In the genomic region with DNA sequence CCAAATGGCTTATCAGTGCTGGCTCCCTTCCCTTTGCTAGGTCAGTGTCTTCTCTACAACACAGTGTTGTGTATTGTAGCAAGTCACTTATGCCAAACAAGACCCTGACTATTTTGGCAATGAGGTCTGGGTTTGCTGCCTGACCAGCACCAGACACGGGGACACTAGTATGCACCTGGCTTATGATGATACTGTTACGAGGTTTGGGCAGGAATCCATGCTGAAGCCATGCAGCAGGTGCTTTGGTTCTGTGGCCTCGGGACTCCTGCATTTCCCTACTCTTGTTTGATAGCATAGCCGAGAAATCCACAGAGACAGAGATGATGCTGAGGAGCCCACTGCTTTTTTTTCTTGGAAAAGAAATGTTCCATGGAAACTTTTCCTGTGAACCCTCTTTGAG, we compare ENCODE assay signal across 18 cellular contexts.
DNase-seq lines count a peak whose midpoint lies in the region; ATAC-seq lines count a peak whose summit lies in the region.
"Had no signal": no experiment of that assay in that cellular context is flagged by ENCODE, and none has a peak within 500 bp of the region (broad histone marks: within the 10 kb centered on the region; RNA-seq: fewer than 3 reads in every experiment).

No MANE protein-coding gene starts in this region.

- H3K27me3 ChIP-seq in trophoblast cell (ENCODE audit: insufficient read depth, low read length): no peaks in the 10 kb centered on the region
- H3K27me3 ChIP-seq: BLaER1 had no signal

- no peak overlapping the region for H3K4me3 ChIP-seq in trophoblast cell (ENCODE audit: low read depth, low read length)
- H3K4me3 ChIP-seq: BLaER1, HAP-1 had no signal

- no peak overlapping the region for H3K14ac ChIP-seq in trophoblast cell (ENCODE audit: low read length)

- H3K79me2 ChIP-seq in trophoblast cell (ENCODE audit: control insufficient read depth, insufficient read depth, low read length, poor library complexity): no peaks in the 10 kb centered on the region

- H3K4ac ChIP-seq in trophoblast cell (ENCODE audit: low read depth, low read length): no peak overlapping the region

- no peak overlapping the region for H3K18ac ChIP-seq in trophoblast cell (ENCODE audit: low read length)

- H2BK12ac ChIP-seq in trophoblast cell (ENCODE audit: low read length): no peak overlapping the region

- no peak for ATAC-seq in GM19455 (IDR thresholded peaks at IDR 0.05; ENCODE audit: unreplicated experiment)
- ATAC-seq: CD8-positive, alpha-beta T cell had no signal

- H2AK5ac ChIP-seq in trophoblast cell (ENCODE audit: low read length): no peak overlapping the region

- no peak overlapping the region for H2AFZ ChIP-seq in trophoblast cell (ENCODE audit: insufficient read depth, low read length, poor library complexity)

- no peak overlapping the region for H3K4me2 ChIP-seq in trophoblast cell (ENCODE audit: low read length)
- H3K4me2 ChIP-seq: BLaER1 had no signal

- peak overlapping the region; percentile 12 for H3K9ac ChIP-seq in trophoblast cell (ENCODE audit: low read length)
- H3K9ac ChIP-seq: BLaER1 had no signal

- H3K9me3 ChIP-seq in trophoblast cell (ENCODE audit: insufficient read depth, low read depth, low read length): peaks cover 1% of the 10 kb centered on the region
- H3K9me3 ChIP-seq: BLaER1, Caco-2, HAP-1 had no signal

- peaks cover under 1% of the 10 kb centered on the region in 2 experiments for H3K4me1 ChIP-seq in trophoblast cell (ENCODE audit: control insufficient read depth in 1 of 2, insufficient read depth in 2 of 2, low read length in 2 of 2)
- H3K4me1 ChIP-seq: Caco-2, HAP-1 had no signal

- H4K91ac ChIP-seq in trophoblast cell (ENCODE audit: low read depth, low read length): no peak overlapping the region

- no peaks in the 10 kb centered on the region for H3K36me3 ChIP-seq in trophoblast cell (ENCODE audit: control insufficient read depth in 1 of 2, insufficient read depth in 2 of 2, low read length in 2 of 2)
- H3K36me3 ChIP-seq: BLaER1, HAP-1 had no signal

- H3K27ac ChIP-seq in trophoblast cell (ENCODE audit: low read depth, low read length): no peak overlapping the region
- H3K27ac ChIP-seq: 22Rv1, BLaER1, C4-2B had no signal

- no peak overlapping the region for H2BK120ac ChIP-seq in trophoblast cell (ENCODE audit: insufficient read depth, low read length, poor library complexity)

- DNase-seq in NCI-H1092 treated with DMSO at 0.1 percent for 48 hours (lab: John Stamatoyannopoulos, UW) (peak; percentile 23), NCI-H1092 (lab: John Stamatoyannopoulos, UW) (no peak), myocyte (ENCODE audit: low read depth) (peak; percentile 95), trophoblast cell (no peak), NOMO-1 treated with DMSO at 0.1 percent for 48 hours (lab: John Stamatoyannopoulos, UW; ENCODE audit: unreplicated experiment) (no peak), NCI-H1048 (lab: John Stamatoyannopoulos, UW) (no peak)
- DNase-seq: Caco-2; CD4-positive, CD25-positive, alpha-beta regulatory T cell; CD8-positive, alpha-beta T cell; DMS153; DND-41; GOT3; HFFc6 had no signal

- no CpG with 5 or more reads among the region's 4 CpGs for WGBS in trophoblast cell (ENCODE audit: extremely low coverage, insufficient coverage, insufficient read length)

- no peaks in the 10 kb centered on the region for H3K79me1 ChIP-seq in trophoblast cell (ENCODE audit: low read length)

- no peak overlapping the region for H3K23ac ChIP-seq in trophoblast cell (ENCODE audit: low read length)

- H2BK5ac ChIP-seq in trophoblast cell (ENCODE audit: low read depth, low read length, poor library complexity): no peak overlapping the region

- no peak overlapping the region for H4K8ac ChIP-seq in trophoblast cell (ENCODE audit: low read depth, low read length)

- no peak overlapping the region for H4K12ac ChIP-seq in trophoblast cell (ENCODE audit: low read depth, low read length)

Comparison
In these comparisons a context has a peak if more than half of its experiments do, and no peak if none do; other contexts are left out.
1. DNase-seq: peak in NCI-H1092 treated with DMSO at 0.1 percent for 48 hours (single experiment) and myocyte (single experiment); none in NCI-H1092 (single experiment), trophoblast cell (0 of 2), NOMO-1 treated with DMSO at 0.1 percent for 48 hours (single experiment) and NCI-H1048 (single experiment).